ENCODE assay signal across 9 cellular contexts in the genomic region with DNA sequence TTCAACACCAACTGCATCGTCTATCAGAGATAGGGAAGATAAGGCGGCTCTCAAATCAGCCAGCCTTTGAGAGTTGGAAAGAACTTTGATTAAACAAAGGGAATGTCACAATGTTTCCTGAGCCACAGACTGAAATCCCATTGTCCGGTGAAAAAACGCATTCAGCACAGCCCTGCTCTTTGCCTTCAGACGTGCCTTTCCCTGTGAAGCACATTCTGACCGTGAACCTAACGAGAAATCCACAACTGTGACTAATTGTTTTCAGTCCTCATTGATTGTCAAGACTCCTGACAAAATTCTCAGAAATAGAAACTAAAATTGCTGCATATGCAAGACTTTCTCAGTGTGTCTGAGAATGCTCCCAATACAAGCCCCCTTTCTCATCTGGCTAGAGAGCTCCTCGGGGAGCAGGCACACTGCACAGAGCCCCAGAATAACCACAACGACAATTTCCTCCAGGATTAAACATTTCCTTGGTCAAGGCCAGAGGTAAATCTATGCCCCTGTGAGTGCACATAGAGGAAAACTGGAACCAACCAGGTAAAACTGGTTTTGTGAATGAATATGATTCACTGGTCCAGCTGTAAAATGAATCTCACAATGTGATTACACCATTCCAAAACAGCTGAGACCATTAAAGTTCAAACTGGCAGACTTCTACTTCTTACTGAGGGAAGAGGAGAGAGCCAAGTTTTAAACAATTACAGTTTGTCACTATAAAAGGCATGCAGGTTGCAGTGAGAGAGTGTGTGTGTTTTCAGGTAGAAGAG.
A peak's percentile ranks its signal among the peaks of the same experiment; 100 is the strongest.
DNase-seq lines count a peak whose midpoint lies in the region; ATAC-seq and TF ChIP-seq lines count a peak whose summit lies in the region.
"Had no signal": no experiment of that assay in that cellular context is flagged by ENCODE, and none has a peak within 500 bp of the region (broad histone marks: within the 10 kb centered on the region; RNA-seq: fewer than 3 reads in every experiment).

No MANE protein-coding gene starts in this region.

- TF ChIP-seq CTCF in RWPE2 (IDR thresholded peaks at IDR 0.05; ENCODE audit: poor library complexity, severe bottlenecking) = no peak
- TF ChIP-seq CTCF in ovary (IDR thresholded peaks at IDR 0.05) = no peak
- TF ChIP-seq CTCF in tibial artery (IDR thresholded peaks at IDR 0.05) = no peak

- H3K27ac ChIP-seq in RWPE2 (ENCODE audit: poor library complexity, severe bottlenecking) = peak overlapping the region; percentile 75
- peak overlapping the region; percentile 14 to 70 for H3K27ac ChIP-seq in ovary
- H3K27ac ChIP-seq in tibial artery = no peak overlapping the region

- H3K9me3 ChIP-seq in RWPE2 (ENCODE audit: severe bottlenecking) (no peaks in the 10 kb centered on the region), ovary (no peaks in the 10 kb centered on the region), tibial artery (no peaks in the 10 kb centered on the region)

- H3K4me1 ChIP-seq in RWPE2 (ENCODE audit: insufficient read depth, poor library complexity, severe bottlenecking) (peaks cover 22% of the 10 kb centered on the region), ovary (ENCODE audit: insufficient read depth) (peaks cover 11% of the 10 kb centered on the region), tibial artery (peaks cover 0 to 21% (median 3%) of the 10 kb centered on the region in 4 donors)

- 5 to 16% (median 6%) methylated on average over 9 of the region's 9 CpGs for WGBS in ovary, 3 donors

- intact Hi-C loops in ovary (cut with DNase I) (no loop called here), tibial artery (cut with DNase I; ENCODE audit: low total_unique reads) (no loop called here)

- no peak for TF ChIP-seq EP300 in ovary (IDR thresholded peaks at IDR 0.05)

- TF ChIP-seq POLR2A in ovary (IDR thresholded peaks at IDR 0.05) = no peak

- H3K4me3 ChIP-seq in RWPE2 (ENCODE audit: severe bottlenecking) (no peak overlapping the region), ovary (no peak overlapping the region), tibial artery (no peak overlapping the region)

- H3K27me3 ChIP-seq in RWPE2 (ENCODE audit: insufficient read depth, poor library complexity, severe bottlenecking) (no peaks in the 10 kb centered on the region), ovary (no peaks in the 10 kb centered on the region), tibial artery (no peaks in the 10 kb centered on the region)

- H3K36me3 ChIP-seq in RWPE2 (ENCODE audit: low read depth) = no peaks in the 10 kb centered on the region
- H3K36me3 ChIP-seq in ovary = no peaks in the 10 kb centered on the region
- no peaks in the 10 kb centered on the region for H3K36me3 ChIP-seq in tibial artery

- ATAC-seq in RWPE2 (ENCODE audit: low read depth) (peak; percentile 66), HG03280 (IDR thresholded peaks at IDR 0.05; ENCODE audit: unreplicated experiment) (no peak)

- DNase-seq in EH (ENCODE audit: low read depth) = peak; percentile 79
- DNase-seq in RWPE2 (ENCODE audit: low spot score) = no peak
- peak; percentile 71 for DNase-seq in fibroblast of peridontal ligament (ENCODE audit: extremely low read depth)
- DNase-seq in ovary = peak in 2 of 5 donors; percentile 27 to 47
- no peak for DNase-seq in tibial artery
- DNase-seq in NCI-H1105 treated with DMSO at 0.1 percent for 48 hours (lab: John Stamatoyannopoulos, UW) = no peak
- DNase-seq in NCI-H524 (lab: John Stamatoyannopoulos, UW) = no peak
- DNase-seq: NCI-H2081 treated with DMSO at 0.1 percent for 48 hours had no signal

Comparison
In these comparisons a context has a peak if more than half of its experiments do, and no peak if none do; other contexts are left out.
1. DNase-seq: peak in EH (single experiment) and fibroblast of peridontal ligament (single experiment); none in RWPE2 (single experiment), tibial artery (0 of 2), NCI-H1105 treated with DMSO at 0.1 percent for 48 hours (single experiment) and NCI-H524 (0 of 2).
2. H3K27ac ChIP-seq: peak in RWPE2 (single experiment) and ovary (2 of 2); none in tibial artery (0 of 2).